ENCODE assay signal across 1 cellular context in genomic region chr11:62753736-62754603, GRCh38.
TF ChIP-seq lines count a peak whose summit lies in the region.

Gene ZBTB3 (minus strand): TSS chr11:62754160. CDS start chr11:62753664, 496 bp downstream.

TF ChIP-seq in HepG2, 621 proteins besides CTCF, POLR2A, EP300 and RAD21 (continued from another document and continues in another):
- TF ChIP-seq ZBTB2 (CRISPR knock-in tag; IDR thresholded peaks at IDR 0.05; ENCODE audit: low read depth): 0 out of 2 replicates have a peak, but pooled peaks have one; percentile 26
- TF ChIP-seq SMARCC2 (IDR thresholded peaks at IDR 0.05): no peak
- no peak for TF ChIP-seq ZNF552 (CRISPR knock-in tag; IDR thresholded peaks at IDR 0.05; ENCODE audit: borderline replicate concordance)
- 0 out of 2 replicates have a peak, but pooled peaks have one; percentile 25 for TF ChIP-seq GMEB1 (CRISPR knock-in tag; IDR thresholded peaks at IDR 0.05; ENCODE audit: borderline replicate concordance)
- no peak for TF ChIP-seq PAWR (CRISPR knock-in tag; IDR thresholded peaks at IDR 0.05; ENCODE audit: borderline replicate concordance)
- peak; percentile 98 for TF ChIP-seq SP4 (CRISPR knock-in tag; IDR thresholded peaks at IDR 0.05)
- TF ChIP-seq BATF2 (CRISPR knock-in tag; IDR thresholded peaks at IDR 0.05): no peak
- peak; percentile 82; the same call in 1 of the 2 replicates for TF ChIP-seq ELF4 (CRISPR knock-in tag; IDR thresholded peaks at IDR 0.05; ENCODE audit: borderline replicate concordance)
- 0 out of 2 replicates have a peak, but pooled peaks have one; percentile 13 for TF ChIP-seq GATA4 (IDR thresholded peaks at IDR 0.05; ENCODE audit: borderline replicate concordance, low read depth)
- TF ChIP-seq ZNF800 (CRISPR knock-in tag; IDR thresholded peaks at IDR 0.05): no peak
- peak; percentile 50; the same call in 1 of the 2 replicates for TF ChIP-seq ZNF580 (CRISPR knock-in tag; IDR thresholded peaks at IDR 0.05; ENCODE audit: borderline replicate concordance, low read depth)
- peak; percentile 47 for TF ChIP-seq YY1 (IDR thresholded peaks at IDR 0.05; ENCODE audit: insufficient read depth, insufficient replicate concordance, low read depth, low read length)
- peak; percentile 87 for TF ChIP-seq ZNF687 (CRISPR knock-in tag; IDR thresholded peaks at IDR 0.05)
- TF ChIP-seq RBM39 (IDR thresholded peaks at IDR 0.05; ENCODE audit: low read depth, low read length, poor library complexity, severe bottlenecking): peak; percentile 40
- no peak for TF ChIP-seq ZNF629 (CRISPR knock-in tag; conservative IDR thresholded peaks at IDR 0.05)
- 0 out of 2 replicates have a peak, but pooled peaks have one; percentile 27 for TF ChIP-seq ZNF639 (CRISPR knock-in tag; conservative IDR thresholded peaks at IDR 0.05)
- TF ChIP-seq HNRNPLL (IDR thresholded peaks at IDR 0.05; ENCODE audit: low read depth, low read length, poor library complexity, severe bottlenecking): peak; percentile 22
- peak; percentile 64 for TF ChIP-seq XRCC5 (optimal IDR thresholded peaks at IDR 0.05; ENCODE audit: low read length)
- peak; percentile 88 for TF ChIP-seq PBX2 (CRISPR knock-in tag; IDR thresholded peaks at IDR 0.05)
- TF ChIP-seq PAXIP1 (CRISPR knock-in tag; conservative IDR thresholded peaks at IDR 0.05): peak; percentile 40; the same call in 1 of the 2 replicates
- TF ChIP-seq PRDM10 (CRISPR knock-in tag; IDR thresholded peaks at IDR 0.05; ENCODE audit: low read depth): no peak
- TF ChIP-seq KDM5B (CRISPR knock-in tag; IDR thresholded peaks at IDR 0.05; ENCODE audit: borderline replicate concordance): peak; percentile 59; the same call in 1 of the 2 replicates
- TF ChIP-seq KDM2A (CRISPR knock-in tag; IDR thresholded peaks at IDR 0.05; ENCODE audit: borderline replicate concordance, low read depth): peak; percentile 34; the same call in 1 of the 2 replicates
- TF ChIP-seq YEATS2 (CRISPR knock-in tag; IDR thresholded peaks at IDR 0.05; ENCODE audit: borderline replicate concordance): peak; percentile 52
- TF ChIP-seq NFIC (IDR thresholded peaks at IDR 0.05; ENCODE audit: low read length): no peak
- TF ChIP-seq NFKB2 (CRISPR knock-in tag; IDR thresholded peaks at IDR 0.05; ENCODE audit: borderline replicate concordance): peak; percentile 53; the same call in 1 of the 2 replicates
- TF ChIP-seq DZIP1 (CRISPR knock-in tag; IDR thresholded peaks at IDR 0.05): no peak
- TF ChIP-seq PHF8 (CRISPR knock-in tag; IDR thresholded peaks at IDR 0.05): peak; percentile 83
